Comparison of ENCODE assay signal across 4 cellular contexts in the genomic region with DNA sequence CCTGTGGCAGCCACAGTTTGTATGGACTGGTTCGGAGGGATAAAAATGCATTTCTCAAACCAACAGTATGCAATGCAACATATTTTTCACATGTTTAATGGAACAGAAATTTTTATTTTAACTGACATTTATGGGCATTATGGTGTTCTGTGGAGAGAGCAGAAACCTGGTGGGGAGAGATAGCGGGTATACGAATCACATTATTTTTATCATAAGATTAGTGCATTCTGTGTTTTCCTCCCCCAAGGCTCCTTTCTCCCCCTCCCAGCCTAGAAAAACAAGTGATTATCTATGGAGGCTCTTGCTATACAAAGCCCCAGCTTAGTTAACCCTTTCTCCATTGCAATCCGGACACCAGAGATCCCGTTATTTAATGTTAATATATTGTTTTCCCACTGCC.
"Had no signal": no experiment of that assay in that cellular context is flagged by ENCODE, and none has a peak within 500 bp of the region (broad histone marks: within the 10 kb centered on the region; RNA-seq: fewer than 3 reads in every experiment).

No MANE protein-coding gene starts in this region.

- H3K9me3 Mint-ChIP-seq: H9 had no signal

- H3K27ac Mint-ChIP-seq: H9 had no signal

- DNase-seq: GM23248, H9, HCEC 1CT, IMR-90 had no signal

- H3K4me1 Mint-ChIP-seq: H9 had no signal

- H3K4me3 Mint-ChIP-seq: H9 had no signal

- H3K4me3 ChIP-seq: GM23248 had no signal

- H2AFZ ChIP-seq: GM23248 had no signal

- H3K27ac ChIP-seq: GM23248 had no signal
